In the genomic region with DNA sequence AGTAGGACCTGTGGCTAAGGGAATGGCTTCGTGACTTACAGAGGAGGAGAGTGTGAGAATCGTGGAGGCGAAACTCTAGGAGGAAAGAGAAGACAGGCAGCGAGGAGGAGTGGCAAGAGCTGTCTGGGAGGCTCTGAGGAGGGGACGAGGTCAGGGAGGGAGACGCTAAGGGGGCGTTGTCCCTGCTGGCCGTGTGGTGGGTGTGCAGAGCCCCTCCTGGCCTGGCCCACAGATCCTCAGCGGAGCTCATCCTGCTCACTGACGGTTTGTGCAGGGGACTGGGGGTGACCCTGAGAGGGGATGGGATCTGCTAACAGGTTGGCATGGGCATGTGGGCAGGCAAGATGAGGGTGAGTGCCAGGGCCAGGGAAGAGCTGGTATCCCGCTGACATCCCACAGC, we compare ENCODE assay signal across 20 cellular contexts.
"Had no signal": no experiment of that assay in that cellular context is flagged by ENCODE, and none has a peak within 500 bp of the region (broad histone marks: within the 10 kb centered on the region; RNA-seq: fewer than 3 reads in every experiment).

No MANE protein-coding gene starts in this region.

- H3K36me3 Mint-ChIP-seq: immature natural killer cell, memory B cell had no signal

- H3K27ac ChIP-seq: esophagus muscularis mucosa, heart right ventricle, thyroid gland, vagina had no signal

- H3K9me3 ChIP-seq: esophagus muscularis mucosa, thyroid gland, vagina had no signal

- H3K27me3 ChIP-seq: thyroid gland, vagina had no signal

- H3K4me1 Mint-ChIP-seq: activated CD4-positive, alpha-beta T cell treated with anti-CD3 and anti-CD28 coated beads, Interleukin-2, amount 10 ng/mL, durations not matched to agents 7 days and 5 days; memory B cell had no signal

- H3K27ac Mint-ChIP-seq: activated CD4-positive, alpha-beta T cell treated with anti-CD3 and anti-CD28 coated beads, Interleukin-2, amount 10 ng/mL, durations not matched to agents 7 days and 5 days; dendritic cell treated with granulocyte-macrophage colony-stimulating factor and Interleukin-4, amounts not matched to agents 40 ng/mL and 50 ng/mL, for 4 days; immature natural killer cell; memory B cell; T-helper 1 cell treated with Interleukin-12 subunit alpha and Interleukin-12 subunit beta and Interleukin-4 antibody, amounts not matched to agents 30 μg/mL and 1 μg/mL, for 36 hours had no signal

- H3K4me3 ChIP-seq: esophagus muscularis mucosa, heart right ventricle, thyroid gland, vagina had no signal

- H3K36me3 ChIP-seq: esophagus muscularis mucosa, heart right ventricle, thyroid gland, vagina had no signal

- H3K4me3 Mint-ChIP-seq: activated CD4-positive, alpha-beta T cell treated with anti-CD3 and anti-CD28 coated beads, Interleukin-2, amount 10 ng/mL, durations not matched to agents 7 days and 5 days; dendritic cell treated with granulocyte-macrophage colony-stimulating factor and Interleukin-4, amounts not matched to agents 40 ng/mL and 50 ng/mL, for 4 days; immature natural killer cell; memory B cell; T-helper 1 cell treated with Interleukin-12 subunit alpha and Interleukin-12 subunit beta and Interleukin-4 antibody, amounts not matched to agents 30 μg/mL and 1 μg/mL, for 36 hours had no signal

- H3K9me3 Mint-ChIP-seq: activated CD4-positive, alpha-beta T cell treated with anti-CD3 and anti-CD28 coated beads, Interleukin-2, amount 10 ng/mL, durations not matched to agents 7 days and 5 days; dendritic cell treated with granulocyte-macrophage colony-stimulating factor and Interleukin-4, amounts not matched to agents 40 ng/mL and 50 ng/mL, for 4 days; immature natural killer cell; memory B cell; T-helper 1 cell treated with Interleukin-12 subunit alpha and Interleukin-12 subunit beta and Interleukin-4 antibody, amounts not matched to agents 30 μg/mL and 1 μg/mL, for 36 hours had no signal

- DNase-seq: activated CD4-positive, alpha-beta T cell treated with anti-CD3 and anti-CD28 coated beads, Interleukin-2, amount 10 ng/mL, durations not matched to agents 7 days and 5 days; activated CD8-positive, alpha-beta memory T cell treated with anti-CD3 and anti-CD28 coated beads, Interleukin-2, amount 50 U/mL, for 4 hours; activated effector memory CD4-positive, alpha-beta T cell treated with Interleukin-2 at 50 U/mL for 16 hours; activated naive CD4-positive, alpha-beta T cell treated with anti-CD3 and anti-CD28 coated beads, Interleukin-2, amount 50 U/mL, for 16 hours; activated T-cell treated with anti-CD3 and anti-CD28 coated beads, Interleukin-2, amount 50 U/mL, for 48 hours; effector CD8-positive, alpha-beta T cell; heart right ventricle; immature natural killer cell; left ventricle myocardium superior; stimulated activated CD4-positive, alpha-beta T cell treated with anti-CD3 and anti-CD28 coated beads, Interleukin-12 subunit alpha, Interleukin-12 subunit beta, amount 100 ng/mL, for 4 hours; stimulated activated CD4-positive, alpha-beta T cell treated with anti-CD3 and anti-CD28 coated beads, Interleukin-1b, Interleukin-23, amount 100 ng/mL, for 48 hours; stimulated activated CD8-positive, alpha-beta memory T cell treated with anti-CD3 and anti-CD28 coated beads, Interleukin-4, amount 100 ng/mL, for 48 hours; stimulated activated naive CD4-positive, alpha-beta T cell; thyroid gland had no signal

- ATAC-seq: activated CD4-positive, CD25-positive, alpha-beta regulatory T cell treated with anti-CD3 and anti-CD28 coated beads, Interleukin-2, amount 50 U/mL, for 24 hours; left ventricle myocardium superior had no signal
